ENCODE assay signal across 19 cellular contexts in genomic region chr12:46160981-46161690, GRCh38.
DNase-seq lines count a peak whose midpoint lies in the region; ATAC-seq and TF ChIP-seq lines count a peak whose summit lies in the region.
"Had no signal": no experiment of that assay in that cellular context is flagged by ENCODE, and none has a peak within 500 bp of the region (broad histone marks: within the 10 kb centered on the region; RNA-seq: fewer than 3 reads in every experiment).

No MANE protein-coding gene starts in this region.

- 100% methylated on average over 1 of the region's 4 CpGs; no CpG with 5 or more reads in 1 of the 2 experiments for WGBS in mesodermal cell (ENCODE audit: insufficient coverage in 2 of 2), 2 experiments

- no peaks in the 10 kb centered on the region for H3K27me3 ChIP-seq in thoracic aorta (replicated peaks; ENCODE audit: insufficient read depth)
- H3K27me3 ChIP-seq: BLaER1, brain microvascular endothelial cell, neutrophil had no signal

- no peaks in the 10 kb centered on the region for H3K36me3 ChIP-seq in mesodermal cell (ENCODE audit: control insufficient read depth, insufficient read depth, low read length)
- H3K36me3 ChIP-seq in thoracic aorta: no peaks in the 10 kb centered on the region
- H3K36me3 ChIP-seq: BLaER1, brain microvascular endothelial cell, neutrophil had no signal

- no peaks in the 10 kb centered on the region for H3K9me3 ChIP-seq in mesodermal cell (ENCODE audit: control insufficient read depth, low read length)
- H3K9me3 ChIP-seq in thoracic aorta: no peaks in the 10 kb centered on the region
- H3K9me3 ChIP-seq: neutrophil had no signal

- no peak for ATAC-seq in thoracic aorta (ENCODE audit: insufficient number of reproducible peaks, low FRiP score, low read depth)
- no peak for ATAC-seq in HG03095 (IDR thresholded peaks at IDR 0.05; ENCODE audit: unreplicated experiment)

- H3K27ac ChIP-seq in VCaP: peak overlapping the region; percentile 17; the same call in 1 of the 2 replicates
- peak overlapping the region; percentile 84 for H3K27ac ChIP-seq in mesodermal cell (ENCODE audit: low read depth, low read length, severe bottlenecking)
- H3K27ac ChIP-seq in thoracic aorta: peak overlapping the region; percentile 50 to 66
- H3K27ac ChIP-seq: 22Rv1, BLaER1, brain microvascular endothelial cell, KMS-11, neutrophil had no signal

- no peak overlapping the region for H3K4me3 ChIP-seq in mesodermal cell (ENCODE audit: extremely low read depth, insufficient read depth, low read length, poor library complexity, severe bottlenecking)
- no peak overlapping the region for H3K4me3 ChIP-seq in thoracic aorta
- H3K4me3 ChIP-seq: BLaER1 had no signal

- TF ChIP-seq CTCF in VCaP (conservative IDR thresholded peaks at IDR 0.05) (no peak), thoracic aorta (IDR thresholded peaks at IDR 0.05) (no peak)

- H3K4me1 ChIP-seq in mesodermal cell (ENCODE audit: control insufficient read depth, insufficient read depth, low read length, poor library complexity, severe bottlenecking) (peaks cover 16% of the 10 kb centered on the region), thoracic aorta (ENCODE audit: control insufficient read depth in 1 of 2, low read depth in 2 of 2) (peaks cover 15 to 44% of the 10 kb centered on the region in 2 donors)
- H3K4me1 ChIP-seq: BLaER1 had no signal

- DNase-seq in DMS79 (lab: John Stamatoyannopoulos, UW) (peak; percentile 63), DMS79 treated with DMSO at 0.1 percent for 48 hours (lab: John Stamatoyannopoulos, UW) (no peak), thoracic aorta (ENCODE audit: low spot score) (no peak), SK-N-DZ (ENCODE audit: low spot score) (no peak), NCI-H82 (lab: John Stamatoyannopoulos, UW) (no peak)
- DNase-seq: activated CD4-positive, alpha-beta memory T cell treated with anti-CD3 and anti-CD28 coated beads for 36 hours; activated naive CD4-positive, alpha-beta T cell treated with anti-CD3 and anti-CD28 coated beads, Interleukin-2, amount 50 U/mL, for 16 hours; activated T-cell treated with anti-CD3 and anti-CD28 coated beads, Interleukin-2, amount 50 U/mL, for 1 hour; brain microvascular endothelial cell; GDM1; midbrain; NCI-H1048 had no signal

Comparison
In these comparisons a context has a peak if more than half of its experiments do, and no peak if none do; other contexts are left out.
1. H3K27ac ChIP-seq: peak in every context shown above with its lines; median percentile 84 in mesodermal cell; 58 in thoracic aorta; 17 in VCaP.